ENCODE assay signal across 17 cellular contexts in genomic region chr7:35749548-35749947, GRCh38. TPM values are rescaled to one million over a fixed set of nuclear protein-coding genes. Genes with fewer than 3 reads are reported as not detected.
A peak's percentile ranks its signal among the peaks of the same experiment; 100 is the strongest.
DNase-seq lines count a peak whose midpoint lies in the region; ATAC-seq and TF ChIP-seq lines count a peak whose summit lies in the region.
"Had no signal": no experiment of that assay in that cellular context is flagged by ENCODE, and none has a peak within 500 bp of the region (broad histone marks: within the 10 kb centered on the region; RNA-seq: fewer than 3 reads in every experiment).

No MANE protein-coding gene starts in this region.

- no peak overlapping the region for H3K4me3 ChIP-seq in gastroesophageal sphincter
- H3K4me3 ChIP-seq: tibial nerve had no signal

- no peaks in the 10 kb centered on the region for H3K36me3 Mint-ChIP-seq in nephron (ENCODE audit: low read depth)
- H3K36me3 Mint-ChIP-seq in activated T-cell treated with anti-CD3 and anti-CD28 coated beads, Interleukin-2, amount 50 U/mL, for 72 hours (ENCODE audit: insufficient read depth in 2 of 2) = no peaks in the 10 kb centered on the region

- peak; percentile 81 for ATAC-seq in gastroesophageal sphincter
- ATAC-seq in activated T-cell treated with anti-CD3 and anti-CD28 coated beads, Interleukin-2, amount 50 U/mL, for 72 hours (replicated peaks in 1 of 2) = no peak

- no peak overlapping the region for H3K27ac ChIP-seq in gastroesophageal sphincter
- H3K27ac ChIP-seq: tibial nerve, VCaP had no signal

- H3K36me3 ChIP-seq in gastroesophageal sphincter = no peaks in the 10 kb centered on the region
- H3K36me3 ChIP-seq: tibial nerve had no signal

- no peaks in the 10 kb centered on the region for H3K27me3 Mint-ChIP-seq in nephron (ENCODE audit: low read depth)
- H3K27me3 Mint-ChIP-seq in activated T-cell treated with anti-CD3 and anti-CD28 coated beads, Interleukin-2, amount 50 U/mL, for 72 hours (ENCODE audit: low read depth) = no peaks in the 10 kb centered on the region
- H3K27me3 Mint-ChIP-seq: CD4-positive, alpha-beta T cell had no signal

- H3K9me3 ChIP-seq in gastroesophageal sphincter = no peaks in the 10 kb centered on the region
- H3K9me3 ChIP-seq: tibial nerve had no signal

- TF ChIP-seq CTCF in gastroesophageal sphincter (IDR thresholded peaks at IDR 0.05) (no peak), nephron (IDR thresholded peaks at IDR 0.05; ENCODE audit: unreplicated experiment in 3 of 3) (no peak)

- no peaks in the 10 kb centered on the region for H3K9me3 Mint-ChIP-seq in nephron
- H3K9me3 Mint-ChIP-seq in activated T-cell treated with anti-CD3 and anti-CD28 coated beads, Interleukin-2, amount 50 U/mL, for 72 hours = peaks cover 0 to 1% of the 10 kb centered on the region in 2 donors
- H3K9me3 Mint-ChIP-seq: activated CD4-positive, alpha-beta memory T cell treated with anti-CD3 and anti-CD28 coated beads, Interleukin-2, amount 10 ng/mL, durations not matched to agents 7 days and 5 days; CD4-positive, alpha-beta T cell had no signal

- peak overlapping the region; percentile 50 to 84 (median 68) for H3K27ac Mint-ChIP-seq in nephron
- no peak overlapping the region for H3K27ac Mint-ChIP-seq in activated T-cell treated with anti-CD3 and anti-CD28 coated beads, Interleukin-2, amount 50 U/mL, for 72 hours
- H3K27ac Mint-ChIP-seq: activated CD4-positive, alpha-beta memory T cell treated with anti-CD3 and anti-CD28 coated beads, Interleukin-2, amount 10 ng/mL, durations not matched to agents 7 days and 5 days; CD4-positive, alpha-beta T cell had no signal

- DNase-seq in AG08395 (ENCODE audit: low spot score) = peak; percentile 63
- DNase-seq in SK-MEL-5 (ENCODE audit: low read depth, low spot score) = peak; percentile 30
- DNase-seq in activated T-cell treated with anti-CD3 and anti-CD28 coated beads, Interleukin-2, amount 50 U/mL, for 72 hours = no peak
- DNase-seq in activated CD4-positive, alpha-beta T cell treated with anti-CD3 and anti-CD28 coated beads, Interleukin-2, amount 50 U/mL, for 48 hours = no peak
- no peak for DNase-seq in NCI-H1436 treated with DMSO at 0.1 percent for 48 hours (lab: John Stamatoyannopoulos, UW)
- no peak for DNase-seq in DMS153 (lab: John Stamatoyannopoulos, UW)
- DNase-seq: activated CD4-positive, alpha-beta memory T cell treated with anti-CD3 and anti-CD28 coated beads, Interleukin-2, amount 10 ng/mL, durations not matched to agents 7 days and 5 days; amygdala; CD4-positive, alpha-beta T cell; cerebellar nuclear complex; DND-41; glutamatergic neuron; small intestine had no signal

- in situ Hi-C loops in SK-MEL-5 (cut with HindIII; ENCODE audit: low pct_unique_long_range_greater_than_20kb, low sequenced_read_pairs) = no loop called here

- TF ChIP-seq EP300 in gastroesophageal sphincter (IDR thresholded peaks at IDR 0.05) = no peak

- H3K27me3 ChIP-seq in gastroesophageal sphincter = no peaks in the 10 kb centered on the region
- H3K27me3 ChIP-seq: tibial nerve had no signal

- H3K4me1 ChIP-seq in gastroesophageal sphincter = peaks cover 0 to 12% (median 0%) of the 10 kb centered on the region in 3 donors

- H3K4me3 Mint-ChIP-seq in nephron = no peak overlapping the region
- no peak overlapping the region for H3K4me3 Mint-ChIP-seq in activated T-cell treated with anti-CD3 and anti-CD28 coated beads, Interleukin-2, amount 50 U/mL, for 72 hours
- H3K4me3 Mint-ChIP-seq: activated CD4-positive, alpha-beta memory T cell treated with anti-CD3 and anti-CD28 coated beads, Interleukin-2, amount 10 ng/mL, durations not matched to agents 7 days and 5 days; CD4-positive, alpha-beta T cell had no signal

- 60 to 67% methylated on average over 1 to 2 of the region's 2 CpGs for WGBS in gastroesophageal sphincter (ENCODE audit: low coverage in 1 of 2), 2 donors

- no peak for TF ChIP-seq POLR2A in gastroesophageal sphincter (IDR thresholded peaks at IDR 0.05)

- H3K4me1 Mint-ChIP-seq in nephron = peaks cover 47% of the 10 kb centered on the region
- no peaks in the 10 kb centered on the region for H3K4me1 Mint-ChIP-seq in activated T-cell treated with anti-CD3 and anti-CD28 coated beads, Interleukin-2, amount 50 U/mL, for 72 hours (ENCODE audit: low read depth)
- H3K4me1 Mint-ChIP-seq: activated CD4-positive, alpha-beta memory T cell treated with anti-CD3 and anti-CD28 coated beads, Interleukin-2, amount 10 ng/mL, durations not matched to agents 7 days and 5 days had no signal

RNA-seq across cellular contexts. Expression of gene SEPTIN7, which starts 51.3 kb away (rescaled TPM):
- total RNA-seq in SK-MEL-5 (2014; rRNA removed; shearing (Covaris generic)) = 498 and 531 TPM in 2 replicates
- polyA plus RNA-seq in SK-MEL-5 (2015; cell fraction: cytosol; rRNA removed) = 253 and 297 TPM in 2 replicates
- polyA plus RNA-seq in SK-MEL-5 (2015; cell fraction: nucleus; rRNA removed) = 148 and 219 TPM in 2 replicates
- 100 to 1,000 TPM; 267 to 536 (median 334) TPM for total RNA-seq in gastroesophageal sphincter
- 100 to 1,000 TPM; 199 to 206 TPM for total RNA-seq in activated T-cell treated with anti-CD3 and anti-CD28 coated beads, Interleukin-2, amount 50 U/mL, for 72 hours

RNA-seq across cellular contexts. Expression of gene HERPUD2, which starts 54.6 kb away (rescaled TPM):
- 28.2 and 32.1 TPM in 2 replicates for total RNA-seq in SK-MEL-5 (2014; rRNA removed; shearing (Covaris generic))
- 35.4 and 38.1 TPM in 2 replicates for polyA plus RNA-seq in SK-MEL-5 (2015; cell fraction: cytosol; rRNA removed)
- polyA plus RNA-seq in SK-MEL-5 (2015; cell fraction: nucleus; rRNA removed) = 16.5 and 24.3 TPM in 2 replicates
- 10 to 100 TPM; 26.1 to 35.3 (median 27.5) TPM for total RNA-seq in gastroesophageal sphincter
- 10 to 100 TPM; 37.5 to 40.4 TPM for total RNA-seq in activated T-cell treated with anti-CD3 and anti-CD28 coated beads, Interleukin-2, amount 50 U/mL, for 72 hours

Comparison
In these comparisons a context has a peak if more than half of its experiments do, and no peak if none do; other contexts are left out.
1. DNase-seq: peak in AG08395 (single experiment) and SK-MEL-5 (single experiment); none in activated T-cell treated with anti-CD3 and anti-CD28 coated beads, Interleukin-2, amount 50 U/mL, for 72 hours (0 of 2), activated CD4-positive, alpha-beta T cell treated with anti-CD3 and anti-CD28 coated beads, Interleukin-2, amount 50 U/mL, for 48 hours (0 of 2), NCI-H1436 treated with DMSO at 0.1 percent for 48 hours (single experiment) and DMS153 (single experiment).